12 cellular contexts compared by ENCODE assay signal in the genomic region with DNA sequence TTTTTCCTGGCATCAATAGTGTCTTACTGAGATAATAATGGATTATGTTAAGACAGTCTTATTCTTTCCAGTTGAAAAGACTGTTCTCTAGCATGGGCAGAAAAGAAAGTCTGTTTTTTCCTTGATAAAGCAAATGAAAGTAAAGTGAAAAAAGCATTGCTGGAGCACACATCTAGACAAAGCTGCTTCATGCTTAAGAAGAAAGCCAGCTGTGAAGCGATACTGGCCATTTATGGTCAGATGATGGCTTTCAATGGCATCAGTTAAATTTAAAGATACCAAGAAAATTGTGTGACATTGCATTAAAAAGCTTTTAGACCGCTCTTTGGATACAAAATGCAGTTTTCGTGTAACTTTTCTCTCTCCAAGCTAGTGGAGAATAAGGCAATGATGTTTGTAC.
"Had no signal": no experiment of that assay in that cellular context is flagged by ENCODE, and none has a peak within 500 bp of the region (broad histone marks: within the 10 kb centered on the region; RNA-seq: fewer than 3 reads in every experiment).

No MANE protein-coding gene starts in this region.

- H3K9me3 ChIP-seq: right atrium auricular region, tibial nerve had no signal

- DNase-seq: activated B cell treated with CpG ODN at 0.5 μM for 24 hours; activated CD4-positive, alpha-beta T cell treated with anti-CD3 and anti-CD28 coated beads, Interleukin-2, amount 10 ng/mL, durations not matched to agents 24 days and 14 days; activated CD8-positive, alpha-beta memory T cell treated with anti-CD3 and anti-CD28 coated beads for 24 hours; activated naive CD4-positive, alpha-beta T cell treated with Interleukin-2 at 50 U/mL for 16 hours; activated naive CD8-positive, alpha-beta T cell treated with anti-CD3 and anti-CD28 coated beads, Interleukin-2, amount 50 U/mL, for 24 hours; central memory CD4-positive, alpha-beta T cell; effector memory CD4-positive, alpha-beta T cell; posterior cingulate gyrus; T-helper 17 cell had no signal

- H3K27ac ChIP-seq: epithelial cell of prostate, right atrium auricular region, tibial nerve had no signal

- H3K36me3 ChIP-seq: right atrium auricular region, tibial nerve had no signal

- H3K4me1 ChIP-seq: right atrium auricular region, tibial nerve had no signal

- H3K4me3 ChIP-seq: right atrium auricular region, tibial nerve had no signal

- H3K27me3 ChIP-seq: right atrium auricular region, tibial nerve had no signal
